In genomic region chr7:70570961-70571360, GRCh38 we compare ENCODE assay signal across 2 cellular contexts.
TF ChIP-seq lines count a peak whose summit lies in the region.

No MANE protein-coding gene starts in this region.

TF ChIP-seq in SK-N-SH, 30 proteins besides CTCF, POLR2A, EP300 and RAD21 (continued from another document):
- TF ChIP-seq MAX (IDR thresholded peaks at IDR 0.05; ENCODE audit: low read depth) (no peak), CHD2 (IDR thresholded peaks at IDR 0.05; ENCODE audit: low read length, partially characterized antibody) (no peak), REST (IDR thresholded peaks at IDR 0.05; ENCODE audit: low read depth, low read length) (no peak)

TF ChIP-seq in SK-N-SH treated with all-trans-retinoic acid at 6 μM for 48 hours, 23 proteins besides CTCF, POLR2A, EP300 and RAD21 (continued from another document):
- no peak for TF ChIP-seq ZC3H10 (CRISPR knock-in tag; IDR thresholded peaks at IDR 0.05)
- TF ChIP-seq TSHZ2 (CRISPR knock-in tag; IDR thresholded peaks at IDR 0.05): no peak
- TF ChIP-seq ZNF70 (CRISPR knock-in tag; IDR thresholded peaks at IDR 0.05): no peak
- no peak for TF ChIP-seq ARNTL (CRISPR knock-in tag; IDR thresholded peaks at IDR 0.05; ENCODE audit: borderline replicate concordance, low read depth)
- no peak for TF ChIP-seq CSDC2 (CRISPR knock-in tag; IDR thresholded peaks at IDR 0.05)
TF ChIP-seq in SK-N-SH treated with all-trans-retinoic acid at 6 μM for 48 hours: peak in this region for 0.
